Comparison of ENCODE assay signal across 30 cellular contexts in the genomic region with DNA sequence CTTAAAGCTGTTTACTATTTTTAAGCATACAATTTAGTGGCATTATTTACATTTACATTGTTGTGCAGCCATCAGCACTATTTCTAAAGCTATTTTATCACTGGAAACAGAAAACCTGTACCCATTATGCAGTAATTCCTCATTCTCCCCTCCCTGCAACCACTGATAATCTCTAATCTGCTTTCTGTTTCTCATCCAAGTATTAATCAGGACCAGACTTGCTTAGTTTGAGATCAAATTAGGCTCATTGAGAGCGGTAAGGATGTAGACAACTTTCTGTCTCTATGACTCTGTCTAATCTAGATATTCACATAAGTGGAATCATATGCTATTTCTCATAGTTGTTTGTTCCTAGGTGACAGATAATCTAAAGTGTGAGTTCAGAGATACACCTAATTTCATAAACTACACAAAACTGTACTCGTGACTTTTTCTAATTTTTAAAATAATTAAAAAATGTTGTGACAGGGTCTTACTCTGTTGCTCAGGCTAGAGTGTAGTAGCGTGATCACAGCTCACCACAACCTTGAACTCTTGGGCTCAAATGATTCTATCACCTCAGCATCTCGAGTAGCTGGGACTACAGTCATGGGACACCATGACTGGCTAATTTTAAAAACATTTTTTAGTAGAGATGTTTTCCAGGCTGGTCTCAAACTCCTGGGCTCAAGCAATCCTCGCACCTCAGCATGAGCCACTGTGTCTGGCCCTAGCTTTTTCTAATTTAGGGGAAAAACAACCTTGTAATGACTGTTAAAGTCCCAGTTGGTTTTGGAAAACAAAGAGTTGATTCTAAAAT.
"Had no signal": no experiment of that assay in that cellular context is flagged by ENCODE, and none has a peak within 500 bp of the region (broad histone marks: within the 10 kb centered on the region; RNA-seq: fewer than 3 reads in every experiment).

No MANE protein-coding gene starts in this region.

- ATAC-seq: body of pancreas had no signal

- H3K4me3 Mint-ChIP-seq: activated CD4-positive, alpha-beta memory T cell treated with anti-CD3 and anti-CD28 coated beads for 36 hours; activated CD4-positive, alpha-beta T cell treated with anti-CD3 and anti-CD28 coated beads, Interleukin-2, amount 10 ng/mL, durations not matched to agents 7 days and 5 days; activated naive CD4-positive, alpha-beta T cell treated with anti-CD3 and anti-CD28 coated beads, Interleukin-2, amount 50 U/mL, for 24 hours; activated T-helper 1 cell treated with anti-CD3 and anti-CD28 coated beads, Interleukin-12 subunit alpha, Interleukin-12 subunit beta, Interleukin-2, Interleukin-4 antibody, amounts not matched to agents 30 ng/mL and 10 ng/mL and 1 ng/mL, durations not matched to agents 14 hours and 24 hours and 36 hours; central memory CD8-positive, alpha-beta T cell had no signal

- FAIRE-seq: bronchial epithelial cell, TTC549 had no signal

- H3K27ac Mint-ChIP-seq: activated CD4-positive, alpha-beta memory T cell treated with anti-CD3 and anti-CD28 coated beads for 36 hours; activated CD4-positive, alpha-beta T cell treated with anti-CD3 and anti-CD28 coated beads, Interleukin-2, amount 10 ng/mL, durations not matched to agents 7 days and 5 days; activated naive CD4-positive, alpha-beta T cell treated with anti-CD3 and anti-CD28 coated beads, Interleukin-2, amount 50 U/mL, for 24 hours; activated T-helper 1 cell treated with anti-CD3 and anti-CD28 coated beads, Interleukin-12 subunit alpha, Interleukin-12 subunit beta, Interleukin-2, Interleukin-4 antibody, amounts not matched to agents 30 ng/mL and 10 ng/mL and 1 ng/mL, durations not matched to agents 14 hours and 24 hours and 36 hours had no signal

- H3K27me3 ChIP-seq: body of pancreas, MG63, Peyer's patch, SJCRH30 had no signal

- DNase-seq: activated CD4-positive, alpha-beta memory T cell treated with anti-CD3 and anti-CD28 coated beads for 36 hours; activated CD4-positive, alpha-beta T cell treated with anti-CD3 and anti-CD28 coated beads, Interleukin-2, amount 10 ng/mL, durations not matched to agents 7 days and 5 days; activated CD4-positive, CD25-positive, alpha-beta regulatory T cell treated with anti-CD3 and anti-CD28 coated beads, Interleukin-2, amount 50 U/mL, for 72 hours; activated CD8-positive, alpha-beta memory T cell treated with anti-CD3 and anti-CD28 coated beads for 24 hours; activated effector memory CD4-positive, alpha-beta T cell treated with Interleukin-2 at 50 U/mL for 16 hours; activated naive CD4-positive, alpha-beta T cell; aorta; body of pancreas; MG63; MV-4-11; NCI-H1092 treated with DMSO at 0.1 percent for 48 hours; NCI-H1436; NCI-H1694 treated with DMSO at 0.1 percent for 48 hours; NCI-H2029 treated with DMSO at 0.1 percent for 48 hours; NCI-H345; NCI-H510A; NCI-H69; NK-92 treated with Interleukin-12 subunit alpha and Interleukin-12 subunit beta, amount 100 ng/mL, for 24 hours; OCI-M1; Peyer's patch; Right ventricle myocardium superior; SJCRH30; T-helper 2 cell; T1000 had no signal

- H3K4me1 ChIP-seq: body of pancreas, Peyer's patch, SJCRH30 had no signal

- H3K9me3 Mint-ChIP-seq: activated CD4-positive, alpha-beta memory T cell treated with anti-CD3 and anti-CD28 coated beads for 36 hours; activated CD4-positive, alpha-beta T cell treated with anti-CD3 and anti-CD28 coated beads, Interleukin-2, amount 10 ng/mL, durations not matched to agents 7 days and 5 days; activated naive CD4-positive, alpha-beta T cell treated with anti-CD3 and anti-CD28 coated beads, Interleukin-2, amount 50 U/mL, for 24 hours; activated T-helper 1 cell treated with anti-CD3 and anti-CD28 coated beads, Interleukin-12 subunit alpha, Interleukin-12 subunit beta, Interleukin-2, Interleukin-4 antibody, amounts not matched to agents 30 ng/mL and 10 ng/mL and 1 ng/mL, durations not matched to agents 14 hours and 24 hours and 36 hours; central memory CD8-positive, alpha-beta T cell had no signal

- H3K27ac ChIP-seq: body of pancreas, Peyer's patch, RWPE1, SJCRH30 had no signal

- H3K9me3 ChIP-seq: body of pancreas, MG63, Peyer's patch, SJCRH30 had no signal

- H3K4me3 ChIP-seq: body of pancreas, MG63, Peyer's patch, SJCRH30 had no signal

- H3K4me1 Mint-ChIP-seq: activated CD4-positive, alpha-beta T cell treated with anti-CD3 and anti-CD28 coated beads, Interleukin-2, amount 10 ng/mL, durations not matched to agents 7 days and 5 days; central memory CD8-positive, alpha-beta T cell had no signal
